8 cellular contexts compared by ENCODE assay signal in the genomic region with DNA sequence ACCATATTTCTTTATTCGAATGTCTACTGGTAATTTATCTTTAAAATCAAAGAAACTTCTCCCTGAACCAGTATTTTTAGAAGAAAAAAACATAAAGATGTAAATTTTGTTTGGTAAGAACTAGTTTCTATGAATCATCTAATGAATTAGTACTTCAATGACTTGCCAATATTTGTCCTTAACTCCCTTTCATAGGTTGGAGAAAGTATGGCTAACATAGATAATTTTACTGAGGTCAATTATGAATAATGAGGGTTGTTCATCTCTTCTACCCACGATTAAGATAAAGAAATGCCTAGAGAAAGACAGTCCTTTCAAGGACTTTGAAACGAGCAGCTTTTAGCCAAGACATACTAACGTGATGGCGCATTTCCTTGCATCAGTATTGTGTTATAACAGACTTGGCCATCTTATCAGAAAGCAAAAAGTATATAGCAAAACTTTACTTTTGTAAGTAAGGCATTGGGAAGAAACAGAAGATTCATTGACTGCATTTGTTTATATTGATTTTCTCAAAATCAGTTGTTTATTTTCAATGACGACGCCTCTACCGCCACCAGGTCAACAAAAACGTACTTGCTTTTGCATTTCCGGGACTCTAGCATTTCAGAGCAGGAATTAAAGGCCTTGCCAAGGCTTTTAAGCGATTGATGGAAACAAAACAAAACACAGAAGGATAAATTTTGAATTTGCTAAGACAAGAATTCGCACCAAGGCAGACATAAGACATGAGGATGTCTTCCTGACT. TPM values are rescaled to one million over a fixed set of nuclear protein-coding genes. Genes with fewer than 3 reads are reported as not detected.
A peak's percentile ranks its signal among the peaks of the same experiment; 100 is the strongest.
DNase-seq lines count a peak whose midpoint lies in the region; TF ChIP-seq lines count a peak whose summit lies in the region.

No MANE protein-coding gene starts in this region.

- TF ChIP-seq POLR2A in NB4 (IDR thresholded peaks at IDR 0.05; ENCODE audit: extremely low read depth, insufficient read length) = no peak

- no peaks in the 10 kb centered on the region for H3K27me3 Mint-ChIP-seq in chondrocyte (ENCODE audit: low read depth)

- H3K4me1 ChIP-seq in HEK293 (ENCODE audit: control insufficient read depth, insufficient read depth, low read length) = no peaks in the 10 kb centered on the region
- no peaks in the 10 kb centered on the region for H3K4me1 ChIP-seq in mucosa of stomach (ENCODE audit: control insufficient read depth, insufficient read depth, low read length)

- H3K36me3 Mint-ChIP-seq in chondrocyte (ENCODE audit: low read depth) = no peaks in the 10 kb centered on the region

- H3K36me3 ChIP-seq in HEK293 (ENCODE audit: control insufficient read depth in 2 of 2, insufficient read depth in 1 of 2, low read length in 2 of 2) (no peaks in the 10 kb centered on the region), mucosa of stomach (ENCODE audit: control insufficient read depth, insufficient read depth, low read length) (no peaks in the 10 kb centered on the region)

- POLR2A ChIA-PET in HEK293 (lab: Yijun Ruan, JAX) = no interaction called here

- H3K4me3 ChIP-seq in HEK293 (ENCODE audit: low read depth, low read length) = peak overlapping the region; percentile 68
- H3K4me3 ChIP-seq in NB4 (ENCODE audit: low read depth, low read length) = peak overlapping the region; percentile 81
- H3K4me3 ChIP-seq in mucosa of stomach (ENCODE audit: low read length) = peak overlapping the region; percentile 93

- no peaks in the 10 kb centered on the region for H3K9me3 Mint-ChIP-seq in chondrocyte (ENCODE audit: low read depth)

- H3K9me3 ChIP-seq in HEK293 (ENCODE audit: control insufficient read depth, insufficient read depth, low read depth, low read length) = no peaks in the 10 kb centered on the region
- H3K9me3 ChIP-seq in mucosa of stomach (ENCODE audit: control insufficient read depth, low read length) = no peaks in the 10 kb centered on the region

- H3K4me3 Mint-ChIP-seq in chondrocyte (ENCODE audit: unreplicated experiment) = peak overlapping the region; percentile 88

- H3K27ac ChIP-seq in HEK293 (ENCODE audit: extremely low read depth, low read depth, low read length) = peak overlapping the region; percentile 72; the same call in 1 of the 2 replicates

- H3K4me1 Mint-ChIP-seq in chondrocyte (ENCODE audit: low read depth) = peaks cover 40% of the 10 kb centered on the region

- H3K27me3 ChIP-seq in mucosa of stomach (ENCODE audit: control insufficient read depth, insufficient read depth, low read length) = no peaks in the 10 kb centered on the region

- H3K9ac ChIP-seq in mucosa of stomach (ENCODE audit: low read length) = peak overlapping the region; percentile 98

- CTCF ChIA-PET in HEK293 (lab: Yijun Ruan, JAX) = interaction anchor here (0.7 to 1.6 kb wide), 2 partner anchors 765 to 1985 kb away, joined by 3 read pairs; no protein-coding TSS in a partner anchor

- peak; percentile 33 for DNase-seq in NCI-H345 treated with DMSO at 0.1 percent for 48 hours (lab: John Stamatoyannopoulos, UW; ENCODE audit: unreplicated experiment)
- no peak for DNase-seq in NCI-H345 (lab: John Stamatoyannopoulos, UW)
- no peak for DNase-seq in NB4 (ENCODE audit: low read depth)
- DNase-seq in chondrocyte (ENCODE audit: low spot score) = no peak
- no peak for DNase-seq in NCI-H774 (lab: John Stamatoyannopoulos, UW)
- no peak for DNase-seq in NCI-H69 (lab: John Stamatoyannopoulos, UW)

- H3K27ac Mint-ChIP-seq in chondrocyte (ENCODE audit: unreplicated experiment) = peak overlapping the region; percentile 83

- no peak for TF ChIP-seq CTCF in HEK293 (tag by site-specific recombination; IDR thresholded peaks at IDR 0.05)
- TF ChIP-seq CTCF in NB4 (IDR thresholded peaks at IDR 0.05; ENCODE audit: low read depth, low read length) = no peak
- TF ChIP-seq CTCF in chondrocyte (IDR thresholded peaks at IDR 0.05) = no peak

TF ChIP-seq in HEK293, 187 proteins besides CTCF, POLR2A, EP300 and RAD21:
- TF ChIP-seq, protein P1, sequence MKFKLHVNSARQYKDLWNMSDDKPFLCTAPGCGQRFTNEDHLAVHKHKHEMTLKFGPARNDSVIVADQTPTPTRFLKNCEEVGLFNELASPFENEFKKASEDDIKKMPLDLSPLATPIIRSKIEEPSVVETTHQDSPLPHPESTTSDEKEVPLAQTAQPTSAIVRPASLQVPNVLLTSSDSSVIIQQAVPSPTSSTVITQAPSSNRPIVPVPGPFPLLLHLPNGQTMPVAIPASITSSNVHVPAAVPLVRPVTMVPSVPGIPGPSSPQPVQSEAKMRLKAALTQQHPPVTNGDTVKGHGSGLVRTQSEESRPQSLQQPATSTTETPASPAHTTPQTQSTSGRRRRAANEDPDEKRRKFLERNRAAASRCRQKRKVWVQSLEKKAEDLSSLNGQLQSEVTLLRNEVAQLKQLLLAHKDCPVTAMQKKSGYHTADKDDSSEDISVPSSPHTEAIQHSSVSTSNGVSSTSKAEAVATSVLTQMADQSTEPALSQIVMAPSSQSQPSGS (tag by site-specific recombination; IDR thresholded peaks at IDR 0.05; ENCODE audit: low read depth) = no peak
- no peak for TF ChIP-seq ZNF391 (tag by site-specific recombination; IDR thresholded peaks at IDR 0.05; ENCODE audit: borderline replicate concordance, low read depth)
- no peak for TF ChIP-seq ZNF792 (tag by site-specific recombination; IDR thresholded peaks at IDR 0.05)
- no peak for TF ChIP-seq ZNF621 (tag by site-specific recombination; IDR thresholded peaks at IDR 0.05)
- no peak for TF ChIP-seq ZNF140 (tag by site-specific recombination; IDR thresholded peaks at IDR 0.05)
- no peak for TF ChIP-seq SP7 (tag by site-specific recombination; IDR thresholded peaks at IDR 0.05)
- TF ChIP-seq ZNF701 (tag by site-specific recombination; IDR thresholded peaks at IDR 0.05) = no peak
- TF ChIP-seq, protein P2, sequence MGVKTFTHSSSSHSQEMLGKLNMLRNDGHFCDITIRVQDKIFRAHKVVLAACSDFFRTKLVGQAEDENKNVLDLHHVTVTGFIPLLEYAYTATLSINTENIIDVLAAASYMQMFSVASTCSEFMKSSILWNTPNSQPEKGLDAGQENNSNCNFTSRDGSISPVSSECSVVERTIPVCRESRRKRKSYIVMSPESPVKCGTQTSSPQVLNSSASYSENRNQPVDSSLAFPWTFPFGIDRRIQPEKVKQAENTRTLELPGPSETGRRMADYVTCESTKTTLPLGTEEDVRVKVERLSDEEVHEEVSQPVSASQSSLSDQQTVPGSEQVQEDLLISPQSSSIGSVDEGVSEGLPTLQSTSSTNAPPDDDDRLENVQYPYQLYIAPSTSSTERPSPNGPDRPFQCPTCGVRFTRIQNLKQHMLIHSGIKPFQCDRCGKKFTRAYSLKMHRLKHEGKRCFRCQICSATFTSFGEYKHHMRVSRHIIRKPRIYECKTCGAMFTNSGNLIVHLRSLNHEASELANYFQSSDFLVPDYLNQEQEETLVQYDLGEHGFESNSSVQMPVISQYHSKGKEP (tag by site-specific recombination; IDR thresholded peaks at IDR 0.05) = no peak
- TF ChIP-seq FEZF1 (tag by site-specific recombination; IDR thresholded peaks at IDR 0.05) = no peak
- no peak for TF ChIP-seq ZNF354C (tag by site-specific recombination; IDR thresholded peaks at IDR 0.05; ENCODE audit: borderline replicate concordance, low read depth)
- no peak for TF ChIP-seq ZNF394 (tag by site-specific recombination; IDR thresholded peaks at IDR 0.05; ENCODE audit: borderline replicate concordance)

RNA-seq across cellular contexts. Expression of a gene that starts 1.0 kb away (rescaled TPM):
- 5.0 to 5.6 TPM (median 5.4 TPM) in 3 replicates for total RNA-seq in chondrocyte

RNA-seq across cellular contexts. Expression of a gene that starts 28.8 kb away (rescaled TPM):
- 9.4 to 11.7 TPM (median 9.9 TPM) in 3 replicates for total RNA-seq in chondrocyte
